15 cellular contexts compared by ENCODE assay signal in genomic region chr1:12439083-12439482, GRCh38.
DNase-seq lines count a peak whose midpoint lies in the region; ATAC-seq and TF ChIP-seq lines count a peak whose summit lies in the region.
"Had no signal": no experiment of that assay in that cellular context is flagged by ENCODE, and none has a peak within 500 bp of the region (broad histone marks: within the 10 kb centered on the region; RNA-seq: fewer than 3 reads in every experiment).

No MANE protein-coding gene starts in this region.

- peaks cover 0 to 44% (median 0%) of the 10 kb centered on the region in 3 donors for H3K36me3 ChIP-seq in esophagus squamous epithelium
- H3K36me3 ChIP-seq: vagina had no signal

- H3K23me2 ChIP-seq in H9 (ENCODE audit: insufficient read length, low read depth, low read length, poor library complexity, severe bottlenecking), result no peaks in the 10 kb centered on the region

- no peak overlapping the region for H3T11ph ChIP-seq in H9 (ENCODE audit: low read length)

- intact Hi-C loops in esophagus squamous epithelium (cut with DNase I), result no loop called here

- H3K9ac ChIP-seq in H9 (ENCODE audit: extremely low read depth, insufficient read length, low read length), result no peak overlapping the region

- H3K9me3 ChIP-seq in esophagus squamous epithelium (no peaks in the 10 kb centered on the region), H9 (ENCODE audit: control insufficient read depth, low read depth, low read length) (no peaks in the 10 kb centered on the region)
- H3K9me3 ChIP-seq: vagina had no signal

- H2BK15ac ChIP-seq in H9 (ENCODE audit: low read depth, low read length), result no peak overlapping the region

- H2AFZ ChIP-seq in H9 (ENCODE audit: low read length), result no peak overlapping the region

- H3K27me3 ChIP-seq in esophagus squamous epithelium (no peaks in the 10 kb centered on the region), H9 (ENCODE audit: insufficient read depth, low read length) (no peaks in the 10 kb centered on the region)
- H3K27me3 ChIP-seq: vagina had no signal

- peak overlapping the region; percentile 92 for H3K27ac Mint-ChIP-seq in stimulated activated naive B cell treated with anti-CD40 and anti-IgM and Interleukin-4, amounts not matched to agents 10 μg/mL and 1 μg/mL and 100 μg/mL, for 72 hours
- peak overlapping the region in 1 of 3 experiments; percentile 16; a peak in 1 of 7 replicates for H3K27ac Mint-ChIP-seq in H9

- CTCF ChIA-PET in RWPE1 (lab: Yijun Ruan, JAX), result interaction anchor here (0.7 kb wide), 1 partner anchor 178 kb away, joined by 3 read pairs; no protein-coding TSS in a partner anchor

- no peak for TF ChIP-seq CTCF in RWPE1 (conservative IDR thresholded peaks at IDR 0.05; ENCODE audit: low read depth)
- TF ChIP-seq CTCF in esophagus squamous epithelium (IDR thresholded peaks at IDR 0.05), result no peak
- no peak for TF ChIP-seq CTCF in H9 (conservative IDR thresholded peaks at IDR 0.05)

- H3K56ac ChIP-seq in H9 (ENCODE audit: insufficient read length, low read depth, low read length), result no peak overlapping the region

- no peak overlapping the region for H4K91ac ChIP-seq in H9 (ENCODE audit: insufficient read length, low read depth, low read length)

- H3K4me3 Mint-ChIP-seq in activated T-cell treated with anti-CD3 and anti-CD28 coated beads, Interleukin-2, amount 50 U/mL, for 4 hours, result peak overlapping the region; percentile 37
- no peak overlapping the region for H3K4me3 Mint-ChIP-seq in stimulated activated naive B cell treated with anti-CD40 and anti-IgM and Interleukin-4, amounts not matched to agents 10 μg/mL and 1 μg/mL and 100 μg/mL, for 72 hours
- no peak overlapping the region for H3K4me3 Mint-ChIP-seq in H9

- H2BK120ac ChIP-seq in H9 (ENCODE audit: low read depth, low read length, poor library complexity, severe bottlenecking), result no peak overlapping the region

- peaks cover 85% of the 10 kb centered on the region for H3K4me1 Mint-ChIP-seq in activated T-cell treated with anti-CD3 and anti-CD28 coated beads, Interleukin-2, amount 50 U/mL, for 4 hours (ENCODE audit: low read depth)
- peaks cover 43 to 55% of the 10 kb centered on the region in 2 donors for H3K4me1 Mint-ChIP-seq in stimulated activated naive B cell treated with anti-CD40 and anti-IgM and Interleukin-4, amounts not matched to agents 10 μg/mL and 1 μg/mL and 100 μg/mL, for 72 hours
- H3K4me1 Mint-ChIP-seq in H9, result peaks cover 10 to 18% of the 10 kb centered on the region in 2 experiments

- H4K8ac ChIP-seq in H9 (replicated peaks; ENCODE audit: insufficient read length, low read depth, low read length), result no peak overlapping the region

- H3K9me3 Mint-ChIP-seq in activated T-cell treated with anti-CD3 and anti-CD28 coated beads, Interleukin-2, amount 50 U/mL, for 4 hours, result peaks cover 3% of the 10 kb centered on the region
- peaks cover 0 to 2% of the 10 kb centered on the region in 2 donors for H3K9me3 Mint-ChIP-seq in stimulated activated naive B cell treated with anti-CD40 and anti-IgM and Interleukin-4, amounts not matched to agents 10 μg/mL and 1 μg/mL and 100 μg/mL, for 72 hours
- no peaks in the 10 kb centered on the region for H3K9me3 Mint-ChIP-seq in H9

- no peak overlapping the region for H3K4me2 ChIP-seq in H9 (ENCODE audit: insufficient read depth, insufficient read length, low read length)

- no peak overlapping the region for H3K4me3 ChIP-seq in esophagus squamous epithelium
- H3K4me3 ChIP-seq: vagina had no signal

- no peak overlapping the region for H3K4ac ChIP-seq in H9 (ENCODE audit: low read depth, low read length)

- no peak overlapping the region for H2BK20ac ChIP-seq in H9 (ENCODE audit: low read depth, low read length, poor library complexity, severe bottlenecking)

- no peaks in the 10 kb centered on the region for H4K20me1 ChIP-seq in H9 (ENCODE audit: control insufficient read depth, insufficient read depth, insufficient read length)

- TF ChIP-seq POLR2A in esophagus squamous epithelium (IDR thresholded peaks at IDR 0.05), result no peak

- DNase-seq in activated T-cell treated with anti-CD3 and anti-CD28 coated beads, Interleukin-2, amount 50 U/mL, for 4 hours, result no peak
- no peak for DNase-seq in activated T-cell treated with anti-CD3 and anti-CD28 coated beads, Interleukin-2, amount 50 U/mL, for 48 hours
- DNase-seq in RWPE1 (ENCODE audit: low spot score), result no peak
- no peak for DNase-seq in esophagus squamous epithelium (lab: John Stamatoyannopoulos, UW)
- DNase-seq in stimulated activated naive B cell treated with anti-CD40 and anti-IgM and Interleukin-4, amounts not matched to agents 10 μg/mL and 1 μg/mL and 100 μg/mL, for 72 hours, result no peak
- DNase-seq in H9, result no peak
- no peak for DNase-seq in NCI-H1930 (lab: John Stamatoyannopoulos, UW)
- DNase-seq: anterior cingulate cortex, cortex of kidney, left colon, NCI-H2081, retina, SHP77 had no signal

- H3K27me3 Mint-ChIP-seq in activated T-cell treated with anti-CD3 and anti-CD28 coated beads, Interleukin-2, amount 50 U/mL, for 4 hours (ENCODE audit: low read depth), result no peaks in the 10 kb centered on the region
- no peaks in the 10 kb centered on the region for H3K27me3 Mint-ChIP-seq in stimulated activated naive B cell treated with anti-CD40 and anti-IgM and Interleukin-4, amounts not matched to agents 10 μg/mL and 1 μg/mL and 100 μg/mL, for 72 hours
- H3K27me3 Mint-ChIP-seq in H9 (ENCODE audit: low read depth), result no peaks in the 10 kb centered on the region

- peaks cover 31 to 59% (median 48%) of the 10 kb centered on the region in 3 donors for H3K4me1 ChIP-seq in esophagus squamous epithelium
- H3K4me1 ChIP-seq in H9 (ENCODE audit: insufficient read depth, low read length), result no peaks in the 10 kb centered on the region

- no peaks in the 10 kb centered on the region for H3K79me1 ChIP-seq in H9 (ENCODE audit: insufficient read depth, low read depth, low read length, poor library complexity, severe bottlenecking)

- H3K36me3 Mint-ChIP-seq in activated T-cell treated with anti-CD3 and anti-CD28 coated beads, Interleukin-2, amount 50 U/mL, for 4 hours (ENCODE audit: insufficient read depth), result peaks cover 23% of the 10 kb centered on the region
- peaks cover 25 to 65% of the 10 kb centered on the region in 2 donors for H3K36me3 Mint-ChIP-seq in stimulated activated naive B cell treated with anti-CD40 and anti-IgM and Interleukin-4, amounts not matched to agents 10 μg/mL and 1 μg/mL and 100 μg/mL, for 72 hours
- peaks cover 2 to 16% (median 3%) of the 10 kb centered on the region in 3 experiments; a peak in 5 of 7 replicates for H3K36me3 Mint-ChIP-seq in H9 (ENCODE audit: insufficient read depth in 1 of 3, low read depth in 3 of 3)

- H3K23ac ChIP-seq in H9 (ENCODE audit: insufficient read length, low read depth, low read length), result no peak overlapping the region

- H3K79me2 ChIP-seq in H9 (ENCODE audit: insufficient read depth, low read length), result no peaks in the 10 kb centered on the region

- no peak overlapping the region for H3K14ac ChIP-seq in H9 (ENCODE audit: insufficient read depth, low read length)

- H2BK12ac ChIP-seq in H9 (ENCODE audit: insufficient read length, low read depth, low read length), result no peak overlapping the region

- no peak overlapping the region for H3K18ac ChIP-seq in H9 (ENCODE audit: insufficient read length, low read depth, low read length)

- no peak overlapping the region for H4K5ac ChIP-seq in H9 (ENCODE audit: insufficient read length, low read depth, low read length)

- 71 to 80% methylated on average over 5 of the region's 5 CpGs for WGBS in esophagus squamous epithelium, 2 donors
- no CpG with 5 or more reads among the region's 5 CpGs for WGBS in H9 (ENCODE audit: extremely low coverage, insufficient read length, low lambda C conversion rate)

- H2AK5ac ChIP-seq in H9 (ENCODE audit: insufficient read length, low read length), result no peak overlapping the region

- H3K27ac ChIP-seq in RWPE1, result peak overlapping the region; percentile 41
- H3K27ac ChIP-seq in esophagus squamous epithelium, result peak overlapping the region; percentile 81 to 89 (median 85)
- H3K27ac ChIP-seq in H9 (ENCODE audit: insufficient read length, low read depth, low read length), result no peak overlapping the region
- H3K27ac ChIP-seq: vagina had no signal

- H2BK5ac ChIP-seq in H9 (ENCODE audit: insufficient read length, low read length), result no peak overlapping the region

- POLR2A ChIA-PET in RWPE1 (lab: Yijun Ruan, JAX; ENCODE audit: low non-redundant PET), result no interaction called here

- ATAC-seq in activated T-cell treated with anti-CD3 and anti-CD28 coated beads, Interleukin-2, amount 50 U/mL, for 4 hours, result no peak
- no peak for ATAC-seq in stimulated activated naive B cell treated with anti-CD40 and anti-IgM and Interleukin-4, amounts not matched to agents 10 μg/mL and 1 μg/mL and 100 μg/mL, for 72 hours (replicated peaks)
- no peak for ATAC-seq in HG02970 (IDR thresholded peaks at IDR 0.05; ENCODE audit: low FRiP score, unreplicated experiment)
- ATAC-seq: left colon had no signal
